Comparison of ENCODE assay signal across 8 cellular contexts in the genomic region with DNA sequence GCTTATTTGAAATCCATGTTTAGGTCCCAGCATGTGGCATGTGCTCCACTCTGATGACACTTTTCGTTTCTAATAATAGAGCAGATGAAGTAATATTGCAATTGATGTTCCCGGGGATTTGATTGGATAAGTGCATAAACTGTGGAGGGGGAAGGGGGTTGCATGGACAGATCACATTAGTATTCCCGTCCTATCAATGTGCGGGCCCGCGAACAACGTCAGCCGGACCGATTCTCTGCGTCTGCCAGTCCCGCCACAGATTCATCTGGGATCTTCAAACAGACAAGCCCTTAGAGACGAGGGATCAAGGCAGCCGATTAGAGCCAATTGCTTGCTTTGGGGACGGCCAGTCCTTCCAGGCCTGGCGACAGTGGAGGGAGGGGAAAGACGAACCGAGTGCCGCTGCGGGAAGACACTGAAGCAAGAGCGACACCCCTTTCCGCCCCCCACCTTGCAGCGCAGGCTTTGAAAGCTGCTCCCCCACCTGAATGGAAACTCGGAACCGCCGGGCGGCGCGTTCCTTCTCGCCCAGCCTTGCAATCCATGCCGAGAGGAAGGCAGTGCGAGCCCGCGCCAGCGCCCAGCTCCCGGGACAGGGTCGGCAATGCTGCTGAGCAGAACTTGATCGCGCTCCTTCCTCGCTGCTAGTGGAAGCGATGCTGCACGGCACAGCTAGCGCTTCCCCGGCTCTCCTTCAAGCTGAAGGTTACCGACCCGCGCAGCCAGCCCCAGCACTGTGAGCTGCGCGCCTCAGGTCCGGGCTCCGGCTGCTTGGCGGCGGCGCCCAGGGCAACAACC. TPM values are rescaled to one million over a fixed set of nuclear protein-coding genes. Genes with fewer than 3 reads are reported as not detected.
DNase-seq lines count a peak whose midpoint lies in the region; ATAC-seq, FAIRE-seq and TF ChIP-seq lines count a peak whose summit lies in the region.

A gene (plus strand): TSS at position 247 of the 798 bp plus-strand sequence. CDS start 610 bp downstream, outside the sequence.

- intact Hi-C loops in K562 (cut with micrococcal nuclease): no loop called here
- intact Hi-C loops in gastrocnemius medialis (cut with DNase I; ENCODE audit: low total_unique reads): loop anchor here (2.0 to 10.0 kb wide), 2 partner anchors 89 to 107 kb away; no protein-coding TSS in a partner anchor

- no peak within 1 kb of the TSS for H3K4me2 ChIP-seq in K562 (ENCODE audit: insufficient read depth, low read length)

- H3K27me3 ChIP-seq in K562 (ENCODE audit: control insufficient read depth in 2 of 2, insufficient read depth in 2 of 2, low read length in 2 of 2) (peaks cover 6 to 21% of the 10 kb centered on the region in 2 experiments; a peak in 3 of 5 replicates), iPS-15b (ENCODE audit: control insufficient read depth, insufficient read depth, low read length) (peaks cover 50% of the 10 kb centered on the region), gastrocnemius medialis (peaks cover 0 to 3% (median 0%) of the 10 kb centered on the region in 3 donors)

- H3K4me3 ChIP-seq in LNCaP clone FGC (ENCODE audit: low read depth, low read length) (peak within 1 kb of the TSS; percentile 44), K562 (no peak within 1 kb of the TSS), iPS-15b (ENCODE audit: low read depth, low read length) (peak within 1 kb of the TSS; percentile 59), gastrocnemius medialis (peak within 1 kb of the TSS; percentile 55 to 65 (median 57))

- peak; percentile 83 for DNase-seq in DMS53 (lab: John Stamatoyannopoulos, UW)
- DNase-seq in LNCaP clone FGC (ENCODE audit: low read depth): no peak
- no peak for DNase-seq in K562 (ENCODE audit: extremely low read depth in 1 of 4, low spot score in 3 of 4)
- DNase-seq in gastrocnemius medialis: no peak
- DNase-seq in SIG-M5 (lab: John Stamatoyannopoulos, UW): no peak
- no peak for DNase-seq in KG1 (lab: John Stamatoyannopoulos, UW)
- no peak for DNase-seq in GM10248 (ENCODE audit: extremely low spot score)

- TF ChIP-seq POLR2A in K562 (conservative IDR thresholded peaks at IDR 0.05): no peak
- no peak for TF ChIP-seq POLR2A in gastrocnemius medialis (IDR thresholded peaks at IDR 0.05)

- no peaks in the 10 kb centered on the region for H4K20me1 ChIP-seq in K562 (replicated peaks; ENCODE audit: control insufficient read depth, insufficient read depth, low read length)

- H3K79me2 ChIP-seq in K562 (ENCODE audit: control insufficient read depth, insufficient read depth, low read length): no peaks in the 10 kb centered on the region

- H3K27ac ChIP-seq in K562 (ENCODE audit: extremely low read depth, low read depth, low read length): no peak within 1 kb of the TSS
- peak within 1 kb of the TSS in 1 of 4 donors; percentile 19 for H3K27ac ChIP-seq in gastrocnemius medialis

- TF ChIP-seq EP300 in K562 (IDR thresholded peaks at IDR 0.05; ENCODE audit: low read length): no peak

- H2AFZ ChIP-seq in K562 (ENCODE audit: low read depth, low read length): no peak within 1 kb of the TSS

- CTCF ChIA-PET in K562 (lab: Yijun Ruan, JAX; ENCODE audit: low intra/inter-chr PET ratio) (interaction anchor here (0.7 kb wide), 1 partner anchor 850 kb away, joined by 3 read pairs; no protein-coding TSS in a partner anchor), GM10248 (lab: Yijun Ruan, JAX) (interaction anchor here (1.1 kb wide), 1 partner anchor 21 kb away, joined by 3 read pairs; no protein-coding TSS in a partner anchor)

- no peak for TF ChIP-seq RAD21 in K562 (CRISPR knock-in tag; conservative IDR thresholded peaks at IDR 0.05 in 1 of 2, IDR thresholded peaks at IDR 0.05 in 1 of 2)

- in situ Hi-C loops in K562 (cut with MboI) (no loop called here), gastrocnemius medialis (cut with MboI; ENCODE audit: low sequenced_read_pairs in 4 of 4) (no loop called here)

- no peak for FAIRE-seq in K562 (lab: Jason Lieb, UNC)

- no peaks in the 10 kb centered on the region for H3K9me1 ChIP-seq in K562 (ENCODE audit: control insufficient read depth, insufficient read depth, low read length)

- POLR2A ChIA-PET in K562 (lab: Yijun Ruan, JAX): no interaction called here
- POLR2A ChIA-PET in GM10248 (lab: Yijun Ruan, JAX): no interaction called here

- TF ChIP-seq CTCF in LNCaP clone FGC (IDR thresholded peaks at IDR 0.05; ENCODE audit: control insufficient read depth, extremely low read depth, insufficient read depth) (peak; percentile 18; the same call in 1 of the 2 replicates), K562 (IDR thresholded peaks at IDR 0.05 in 2 of 3, conservative IDR thresholded peaks at IDR 0.05 in 1 of 3; ENCODE audit: insufficient read depth in 2 of 3, low read depth in 1 of 3, low read length in 3 of 3) (no peak), gastrocnemius medialis (IDR thresholded peaks at IDR 0.05 in 4 of 5, conservative IDR thresholded peaks at IDR 0.05 in 1 of 5) (no peak), GM10248 (IDR thresholded peaks at IDR 0.05; ENCODE audit: control extremely low read depth, extremely low read depth, low read depth, missing control alignments) (no peak)

- H3K9me3 ChIP-seq in K562 (replicated peaks; ENCODE audit: control insufficient read depth, insufficient read depth, low read depth, low read length) (no peaks in the 10 kb centered on the region), iPS-15b (ENCODE audit: control insufficient read depth, insufficient read depth, low read length) (no peaks in the 10 kb centered on the region), gastrocnemius medialis (no peaks in the 10 kb centered on the region)

- peak; percentile 72; the same call in 2 of the 3 replicates for ATAC-seq in K562
- ATAC-seq in gastrocnemius medialis: peak; percentile 39 to 55

- H3K36me3 ChIP-seq in K562 (ENCODE audit: control insufficient read depth, insufficient read depth, low read length) (no peaks in the 10 kb centered on the region), iPS-15b (ENCODE audit: control insufficient read depth, insufficient read depth, low read length) (no peaks in the 10 kb centered on the region), gastrocnemius medialis (no peaks in the 10 kb centered on the region)

- no TSS peak for BruUV-seq in K562 (replicated peaks; lab: Mats Ljungman, UMichigan)

- H3K4me1 ChIP-seq in K562 (replicated peaks in 1 of 2; ENCODE audit: control insufficient read depth in 2 of 2, insufficient read depth in 2 of 2, low read length in 2 of 2) (peaks cover 0 to 8% of the 10 kb centered on the region in 2 experiments; a peak in 1 of 5 replicates), iPS-15b (ENCODE audit: control insufficient read depth, insufficient read depth, low read length) (peaks cover 10% of the 10 kb centered on the region), gastrocnemius medialis (peaks cover 5 to 10% of the 10 kb centered on the region in 2 donors)

- WGBS in K562 (ENCODE audit: insufficient coverage, low coverage, missing lambda C conversion rate): 1% methylated on average over 44 of the region's 53 CpGs

- no peak within 1 kb of the TSS for H3K9ac ChIP-seq in K562 (ENCODE audit: insufficient read depth in 1 of 2, low read depth in 2 of 2, low read length in 2 of 2)
- H3K9ac ChIP-seq in iPS-15b (ENCODE audit: low read depth, low read length): peak within 1 kb of the TSS; percentile 58

TF ChIP-seq in K562, 482 proteins besides CTCF, POLR2A, EP300 and RAD21 (continues in another document):
- TF ChIP-seq ZNF830 (CRISPR knock-in tag; IDR thresholded peaks at IDR 0.05): no peak
- no peak for TF ChIP-seq MAFF (IDR thresholded peaks at IDR 0.05; ENCODE audit: low read length)
- TF ChIP-seq, protein P1, sequence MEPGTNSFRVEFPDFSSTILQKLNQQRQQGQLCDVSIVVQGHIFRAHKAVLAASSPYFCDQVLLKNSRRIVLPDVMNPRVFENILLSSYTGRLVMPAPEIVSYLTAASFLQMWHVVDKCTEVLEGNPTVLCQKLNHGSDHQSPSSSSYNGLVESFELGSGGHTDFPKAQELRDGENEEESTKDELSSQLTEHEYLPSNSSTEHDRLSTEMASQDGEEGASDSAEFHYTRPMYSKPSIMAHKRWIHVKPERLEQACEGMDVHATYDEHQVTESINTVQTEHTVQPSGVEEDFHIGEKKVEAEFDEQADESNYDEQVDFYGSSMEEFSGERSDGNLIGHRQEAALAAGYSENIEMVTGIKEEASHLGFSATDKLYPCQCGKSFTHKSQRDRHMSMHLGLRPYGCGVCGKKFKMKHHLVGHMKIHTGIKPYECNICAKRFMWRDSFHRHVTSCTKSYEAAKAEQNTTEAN (CRISPR knock-in tag; IDR thresholded peaks at IDR 0.05): no peak
- TF ChIP-seq JUND (IDR thresholded peaks at IDR 0.05; ENCODE audit: borderline replicate concordance, low read depth, low read length): no peak
- TF ChIP-seq JUND (tag; IDR thresholded peaks at IDR 0.05; ENCODE audit: borderline replicate concordance, low read depth, low read length): no peak
- TF ChIP-seq ARID1B (IDR thresholded peaks at IDR 0.05): no peak
- TF ChIP-seq, protein P2, sequence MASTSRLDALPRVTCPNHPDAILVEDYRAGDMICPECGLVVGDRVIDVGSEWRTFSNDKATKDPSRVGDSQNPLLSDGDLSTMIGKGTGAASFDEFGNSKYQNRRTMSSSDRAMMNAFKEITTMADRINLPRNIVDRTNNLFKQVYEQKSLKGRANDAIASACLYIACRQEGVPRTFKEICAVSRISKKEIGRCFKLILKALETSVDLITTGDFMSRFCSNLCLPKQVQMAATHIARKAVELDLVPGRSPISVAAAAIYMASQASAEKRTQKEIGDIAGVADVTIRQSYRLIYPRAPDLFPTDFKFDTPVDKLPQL (IDR thresholded peaks at IDR 0.05; ENCODE audit: extremely low read depth, insufficient read length): no peak
- no peak for TF ChIP-seq LCOR (CRISPR knock-in tag; IDR thresholded peaks at IDR 0.05)
- TF ChIP-seq ZNF717 (CRISPR knock-in tag; IDR thresholded peaks at IDR 0.05): no peak

RNA-seq across cellular contexts. Expression of the gene that starts here (rescaled TPM):
- not detected in 2 replicates for total RNA-seq in K562 (2011; cell fraction: chromatin; rRNA removed; ENCODE audit: low replicate concordance)
- not detected in 2 replicates for total RNA-seq in K562 (2011; cell fraction: nucleolus; rRNA removed)
- not detected in 2 replicates for total RNA-seq in K562 (2011; cell fraction: nucleoplasm; rRNA removed)
- total RNA-seq in K562 (2014; rRNA removed) (not detected in 2 replicates), K562 (2014; rRNA removed; fragmentation: Illumina TruSeq; extraction: Trizol) (not detected in 2 replicates), K562 (2015; rRNA removed; fragmentation: Illumina TruSeq; extraction: Trizol) (not detected in 2 replicates), K562 (2021) (not detected in 2 replicates), gastrocnemius medialis (under 1 TPM; 0.10 to 0.86 (median 0.47) TPM)
- polyA plus RNA-seq in K562 (2011; rRNA removed) (not detected in 2 replicates), K562 (2014; fragmentation: Illumina TruSeq; extraction: Trizol) (not detected in 2 replicates), K562 (2014; fragmentation: Nextera tagmentation; extraction: Ambion mirVana) (not detected), K562 (2014; rRNA removed) (not detected in 2 replicates)
- not detected in 2 replicates for polyA plus RNA-seq in K562 (2011; cell fraction: cytosol; rRNA removed)
- not detected in 2 replicates for polyA plus RNA-seq in K562 (2011; cell fraction: nucleus; rRNA removed)
- not detected in 2 replicates for polyA plus RNA-seq in K562 (2012)
- polyA minus RNA-seq in K562 (2011; rRNA and poly(A)+ RNA removed): not detected in 2 replicates
- not detected in 2 replicates for polyA minus RNA-seq in K562 (2011; cell fraction: cytosol; rRNA and poly(A)+ RNA removed)
- polyA minus RNA-seq in K562 (2011; cell fraction: nucleus; rRNA and poly(A)+ RNA removed): not detected in 2 replicates

Comparison
In these comparisons a context has a peak if more than half of its experiments do, and no peak if none do; other contexts are left out.
1. Peak in ATAC-seq in K562; RNA of the gene not detected or under 1 TPM.
2. Peak in ATAC-seq and H3K4me3 ChIP-seq in gastrocnemius medialis; RNA of the gene not detected or under 1 TPM.